Comparison of ENCODE assay signal across 11 cellular contexts in genomic region chr1:11842154-11843041, GRCh38. TPM values are rescaled to one million over a fixed set of nuclear protein-coding genes. Genes with fewer than 3 reads are reported as not detected.
DNase-seq lines count a peak whose midpoint lies in the region; ATAC-seq, FAIRE-seq and TF ChIP-seq lines count a peak whose summit lies in the region.
"Had no signal": no experiment of that assay in that cellular context is flagged by ENCODE, and none has a peak within 500 bp of the region (broad histone marks: within the 10 kb centered on the region; RNA-seq: fewer than 3 reads in every experiment).

No MANE protein-coding gene starts in this region.

- no peak overlapping the region for H2AK5ac ChIP-seq in neuronal stem cell (ENCODE audit: low read depth, low read length)

- peak; percentile 87 for ATAC-seq in K562
- no peak for ATAC-seq in naive thymus-derived CD8-positive, alpha-beta T cell
- ATAC-seq: foreskin keratinocyte, natural killer cell had no signal

- H3K36me3 Mint-ChIP-seq in activated naive CD4-positive, alpha-beta T cell treated with anti-CD3 and anti-CD28 coated beads for 36 hours (ENCODE audit: low read depth): peaks cover 27% of the 10 kb centered on the region
- peaks cover 0 to 45% (median 15%) of the 10 kb centered on the region in 3 donors for H3K36me3 Mint-ChIP-seq in naive thymus-derived CD8-positive, alpha-beta T cell
- H3K36me3 Mint-ChIP-seq: natural killer cell had no signal

- H2AFZ ChIP-seq in K562 (ENCODE audit: low read depth, low read length) (peak overlapping the region; percentile 27), neuronal stem cell (ENCODE audit: low read length) (no peak overlapping the region)

- TF ChIP-seq EP300 in K562 (IDR thresholded peaks at IDR 0.05; ENCODE audit: low read length): peak; percentile 97

- H3K4me3 ChIP-seq in K562 (no peak overlapping the region), neuronal stem cell (ENCODE audit: low read length in 2 of 2) (no peak overlapping the region)
- H3K4me3 ChIP-seq: ascending aorta had no signal

- H3K4me2 ChIP-seq in K562 (ENCODE audit: insufficient read depth, low read length): peak overlapping the region; percentile 73
- no peak overlapping the region for H3K4me2 ChIP-seq in neuronal stem cell (ENCODE audit: insufficient read depth, low read length, poor library complexity, severe bottlenecking)

- peaks cover 37 to 51% of the 10 kb centered on the region in 2 experiments for H3K4me1 ChIP-seq in K562 (replicated peaks in 1 of 2; ENCODE audit: control insufficient read depth in 2 of 2, insufficient read depth in 2 of 2, low read length in 2 of 2)
- H3K4me1 ChIP-seq in neuronal stem cell (ENCODE audit: control insufficient read depth in 2 of 2, insufficient read depth in 1 of 2, low read depth in 1 of 2, low read length in 2 of 2): no peaks in the 10 kb centered on the region
- H3K4me1 ChIP-seq: foreskin keratinocyte had no signal

- FAIRE-seq in GM12891 (lab: Jason Lieb, UNC) (peak; percentile 71), K562 (lab: Jason Lieb, UNC) (peak; percentile 100)

- H2BK12ac ChIP-seq in neuronal stem cell (ENCODE audit: low read length): no peak overlapping the region

- BruUV-seq in K562 (replicated peaks; lab: Mats Ljungman, UMichigan): TSS peak; percentile 27

- H3K27ac Mint-ChIP-seq in activated naive CD4-positive, alpha-beta T cell treated with anti-CD3 and anti-CD28 coated beads for 36 hours: no peak overlapping the region
- no peak overlapping the region for H3K27ac Mint-ChIP-seq in naive thymus-derived CD8-positive, alpha-beta T cell
- H3K27ac Mint-ChIP-seq: natural killer cell had no signal

- no peak for DNase-seq in GM12891 (ENCODE audit: insufficient read length, low spot score)
- peak; percentile 95 for DNase-seq in NAMALWA (ENCODE audit: low spot score)
- peak; percentile 93 to 100 (median 96) for DNase-seq in K562 (ENCODE audit: extremely low read depth in 1 of 4, low spot score in 3 of 4)
- no peak for DNase-seq in neuronal stem cell (ENCODE audit: low spot score)
- DNase-seq in iPS-NIHi7 (ENCODE audit: extremely low spot score): no peak
- no peak for DNase-seq in activated naive CD4-positive, alpha-beta T cell treated with anti-CD3 and anti-CD28 coated beads for 36 hours
- DNase-seq in naive thymus-derived CD8-positive, alpha-beta T cell: no peak
- DNase-seq in middle frontal gyrus (ENCODE audit: extremely low spot score, low spot score): no peak
- DNase-seq: foreskin keratinocyte, natural killer cell had no signal

- peaks cover 2% of the 10 kb centered on the region for H3K79me1 ChIP-seq in neuronal stem cell (ENCODE audit: low read depth, low read length)

- H4K8ac ChIP-seq in neuronal stem cell (ENCODE audit: low read depth, low read length): no peak overlapping the region

- in situ Hi-C loops in K562 (cut with MboI): loop anchor here (5.0 kb wide), 1 partner anchor 55 kb away; no protein-coding TSS in a partner anchor

- H3K27ac ChIP-seq in K562 (ENCODE audit: extremely low read depth, low read depth, low read length) (peak overlapping the region; percentile 70), neuronal stem cell (replicated peaks; ENCODE audit: low read length) (no peak overlapping the region)
- H3K27ac ChIP-seq: ascending aorta, foreskin keratinocyte had no signal

- CTCF ChIA-PET in K562 (lab: Yijun Ruan, JAX; ENCODE audit: low intra/inter-chr PET ratio): interaction anchor here (0.9 to 1.9 kb wide), 4 partner anchors 49 to 65 kb away, joined by 3 to 11 read pairs (median 6); no protein-coding TSS in a partner anchor
- CTCF ChIA-PET in activated naive CD4-positive, alpha-beta T cell treated with anti-CD3 and anti-CD28 coated beads for 36 hours (lab: Charles Lee): interaction anchor here (1.0 to 1.6 kb wide), 2 partner anchors 50 to 56 kb away, joined by 3 to 7 read pairs; no protein-coding TSS in a partner anchor

- H3K9me1 ChIP-seq in K562 (ENCODE audit: control insufficient read depth, insufficient read depth, low read length): no peaks in the 10 kb centered on the region

- no peaks in the 10 kb centered on the region for H3K27me3 Mint-ChIP-seq in activated naive CD4-positive, alpha-beta T cell treated with anti-CD3 and anti-CD28 coated beads for 36 hours (ENCODE audit: low read depth)
- H3K27me3 Mint-ChIP-seq in naive thymus-derived CD8-positive, alpha-beta T cell: no peaks in the 10 kb centered on the region

- peaks cover 82% of the 10 kb centered on the region for H3K36me3 ChIP-seq in K562 (ENCODE audit: control insufficient read depth, insufficient read depth, low read length)
- H3K36me3 ChIP-seq in neuronal stem cell (replicated peaks in 1 of 2; ENCODE audit: control insufficient read depth in 2 of 2, insufficient read depth in 2 of 2, low read length in 2 of 2): peaks cover 59 to 87% of the 10 kb centered on the region in 2 donors

- intact Hi-C loops in K562 (cut with micrococcal nuclease): loop anchor here (1.0 to 2.0 kb wide), 2 partner anchors 22 to 52 kb away; no protein-coding TSS in a partner anchor
- intact Hi-C loops in activated naive CD4-positive, alpha-beta T cell treated with anti-CD3 and anti-CD28 coated beads for 36 hours (cut with micrococcal nuclease): no loop called here

- H3K9ac ChIP-seq in K562 (ENCODE audit: insufficient read depth in 1 of 2, low read depth in 2 of 2, low read length in 2 of 2): peak overlapping the region; percentile 10 to 34; a peak in 3 of 4 replicates
- H3K9ac ChIP-seq in neuronal stem cell (ENCODE audit: low read depth, low read length, poor library complexity): no peak overlapping the region

- H2BK120ac ChIP-seq in neuronal stem cell (ENCODE audit: low read depth, low read length): no peak overlapping the region

- H3K23ac ChIP-seq in neuronal stem cell (ENCODE audit: low read depth, low read length, poor library complexity): peak overlapping the region; percentile 4

- peak in 1 of 2 experiments; percentile 26; a peak in 2 of 4 replicates for TF ChIP-seq RAD21 in K562 (CRISPR knock-in tag; conservative IDR thresholded peaks at IDR 0.05 in 1 of 2, IDR thresholded peaks at IDR 0.05 in 1 of 2)

- no peak for TF ChIP-seq CTCF in K562 (IDR thresholded peaks at IDR 0.05 in 2 of 3, conservative IDR thresholded peaks at IDR 0.05 in 1 of 3; ENCODE audit: insufficient read depth in 2 of 3, low read depth in 1 of 3, low read length in 3 of 3)

- POLR2A ChIA-PET in K562 (lab: Yijun Ruan, JAX): interaction anchor here (0.6 to 14.0 kb wide), 11 partner anchors 9 to 519 kb away, joined by 3 to 304 read pairs (median 3); no protein-coding TSS in a partner anchor
- POLR2A ChIA-PET in naive thymus-derived CD8-positive, alpha-beta T cell (lab: Charles Lee): interaction anchor here (1.2 kb wide), 1 partner anchor 67 kb away, joined by 4 read pairs; no protein-coding TSS in a partner anchor

- no peaks in the 10 kb centered on the region for H3K79me2 ChIP-seq in K562 (ENCODE audit: control insufficient read depth, insufficient read depth, low read length)

- H4K20me1 ChIP-seq in K562 (replicated peaks; ENCODE audit: control insufficient read depth, insufficient read depth, low read length): peaks cover 5% of the 10 kb centered on the region

- no peaks in the 10 kb centered on the region for H3K9me3 Mint-ChIP-seq in activated naive CD4-positive, alpha-beta T cell treated with anti-CD3 and anti-CD28 coated beads for 36 hours
- no peaks in the 10 kb centered on the region for H3K9me3 Mint-ChIP-seq in naive thymus-derived CD8-positive, alpha-beta T cell
- H3K9me3 Mint-ChIP-seq: natural killer cell had no signal

- H3K14ac ChIP-seq in neuronal stem cell (ENCODE audit: low read length): no peak overlapping the region

- H2BK5ac ChIP-seq in neuronal stem cell (ENCODE audit: low read length): no peak overlapping the region

- no peaks in the 10 kb centered on the region for H3K27me3 ChIP-seq in K562 (ENCODE audit: control insufficient read depth in 2 of 2, insufficient read depth in 2 of 2, low read length in 2 of 2)
- H3K27me3 ChIP-seq in neuronal stem cell (ENCODE audit: control insufficient read depth in 3 of 3, insufficient read depth in 3 of 3, low read depth in 1 of 3, low read length in 3 of 3): no peaks in the 10 kb centered on the region
- H3K27me3 ChIP-seq: ascending aorta, foreskin keratinocyte had no signal

- no peak for TF ChIP-seq POLR2A in GM12891 (IDR thresholded peaks at IDR 0.05; ENCODE audit: low read depth, low read length)
- TF ChIP-seq POLR2A in K562 (conservative IDR thresholded peaks at IDR 0.05): peak; percentile 22; the same call in 1 of the 2 replicates

- H3K9me3 ChIP-seq in K562 (replicated peaks; ENCODE audit: control insufficient read depth, insufficient read depth, low read depth, low read length) (no peaks in the 10 kb centered on the region), neuronal stem cell (replicated peaks in 1 of 2; ENCODE audit: control insufficient read depth in 2 of 2, insufficient read depth in 1 of 2, low read depth in 1 of 2, low read length in 2 of 2) (no peaks in the 10 kb centered on the region)
- H3K9me3 ChIP-seq: ascending aorta had no signal

- H3K4ac ChIP-seq in neuronal stem cell (ENCODE audit: low read length): no peak overlapping the region

- H3K4me1 Mint-ChIP-seq in activated naive CD4-positive, alpha-beta T cell treated with anti-CD3 and anti-CD28 coated beads for 36 hours (ENCODE audit: low read depth): no peaks in the 10 kb centered on the region
- peaks cover 1 to 11% (median 7%) of the 10 kb centered on the region in 4 donors for H3K4me1 Mint-ChIP-seq in naive thymus-derived CD8-positive, alpha-beta T cell

- WGBS in K562 (ENCODE audit: insufficient coverage, low coverage, missing lambda C conversion rate): 17% methylated on average over 19 of the region's 19 CpGs
- WGBS in neuronal stem cell (ENCODE audit: extremely low coverage in 2 of 2, insufficient read length in 2 of 2, insufficient replicate concordance in 1 of 2), 2 donors: no CpG with 5 or more reads among the region's 19 CpGs

- H3K18ac ChIP-seq in neuronal stem cell (ENCODE audit: low read length): no peak overlapping the region

- no peak overlapping the region for H4K91ac ChIP-seq in neuronal stem cell (ENCODE audit: low read depth, low read length, poor library complexity)

- H3K4me3 Mint-ChIP-seq in activated naive CD4-positive, alpha-beta T cell treated with anti-CD3 and anti-CD28 coated beads for 36 hours: no peak overlapping the region
- H3K4me3 Mint-ChIP-seq in naive thymus-derived CD8-positive, alpha-beta T cell: no peak overlapping the region
- H3K4me3 Mint-ChIP-seq: natural killer cell had no signal

- no peak overlapping the region for H2BK15ac ChIP-seq in neuronal stem cell (ENCODE audit: low read length)

RNA-seq across cellular contexts. Expression of gene NPPA, which starts 5.2 kb away (rescaled TPM):
- polyA plus RNA-seq in GM12891 (2012; ENCODE audit: low read depth, missing spikeins): 0.36 TPM
- total RNA-seq in K562 (2011; cell fraction: chromatin; rRNA removed; ENCODE audit: low replicate concordance): not detected in 2 replicates
- total RNA-seq in K562 (2011; cell fraction: nucleolus; rRNA removed): not detected in 2 replicates
- not detected in 2 replicates for total RNA-seq in K562 (2011; cell fraction: nucleoplasm; rRNA removed)
- not detected in 2 replicates for total RNA-seq in K562 (2014; rRNA removed)
- total RNA-seq in K562 (2014; rRNA removed; fragmentation: Illumina TruSeq; extraction: Trizol): not detected in 2 replicates
- not detected in 2 replicates for total RNA-seq in K562 (2015; rRNA removed; fragmentation: Illumina TruSeq; extraction: Trizol)
- total RNA-seq in K562 (2021): not detected in 2 replicates
- polyA plus RNA-seq in K562 (2011; rRNA removed): not detected in 2 replicates
- not detected in 2 replicates for polyA plus RNA-seq in K562 (2011; cell fraction: cytosol; rRNA removed)
- not detected in 2 replicates for polyA plus RNA-seq in K562 (2011; cell fraction: nucleus; rRNA removed)
- 0.37 and 0.44 TPM in 2 replicates for polyA plus RNA-seq in K562 (2012)
- not detected in 2 replicates for polyA plus RNA-seq in K562 (2014; fragmentation: Illumina TruSeq; extraction: Trizol)
- polyA plus RNA-seq in K562 (2014; fragmentation: Nextera tagmentation; extraction: Ambion mirVana): not detected
- not detected in 2 replicates for polyA plus RNA-seq in K562 (2014; rRNA removed)
- polyA minus RNA-seq in K562 (2011; rRNA and poly(A)+ RNA removed): not detected in 2 replicates
- not detected in 2 replicates for polyA minus RNA-seq in K562 (2011; cell fraction: cytosol; rRNA and poly(A)+ RNA removed)
- not detected in 2 replicates for polyA minus RNA-seq in K562 (2011; cell fraction: nucleus; rRNA and poly(A)+ RNA removed)
- polyA plus RNA-seq in neuronal stem cell (2013, experiment 1 of 2): not detected
- polyA plus RNA-seq in neuronal stem cell (2013, experiment 2 of 2): not detected
- total RNA-seq in activated naive CD4-positive, alpha-beta T cell treated with anti-CD3 and anti-CD28 coated beads for 36 hours: not detected
- total RNA-seq in naive thymus-derived CD8-positive, alpha-beta T cell: not detected
- not detected for polyA plus RNA-seq in naive thymus-derived CD8-positive, alpha-beta T cell
- total RNA-seq: ascending aorta, foreskin keratinocyte, natural killer cell had no signal
- polyA plus RNA-seq: foreskin keratinocyte had no signal

RNA-seq across cellular contexts. Expression of gene NPPB, which starts 16.3 kb away (rescaled TPM):
- polyA plus RNA-seq in GM12891 (2012; ENCODE audit: low read depth, missing spikeins): not detected
- not detected in 2 replicates for total RNA-seq in K562 (2011; cell fraction: chromatin; rRNA removed; ENCODE audit: low replicate concordance)
- not detected in 2 replicates for total RNA-seq in K562 (2011; cell fraction: nucleolus; rRNA removed)
- total RNA-seq in K562 (2011; cell fraction: nucleoplasm; rRNA removed): not detected in 2 replicates
- total RNA-seq in K562 (2014; rRNA removed) (not detected in 2 replicates), K562 (2014; rRNA removed; fragmentation: Illumina TruSeq; extraction: Trizol) (not detected in 2 replicates), K562 (2015; rRNA removed; fragmentation: Illumina TruSeq; extraction: Trizol) (not detected in 2 replicates), K562 (2021) (not detected in 2 replicates)
- polyA plus RNA-seq in K562 (2011; rRNA removed) (not detected in 2 replicates), K562 (2014; fragmentation: Illumina TruSeq; extraction: Trizol) (not detected in 2 replicates), K562 (2014; fragmentation: Nextera tagmentation; extraction: Ambion mirVana) (not detected), K562 (2014; rRNA removed) (not detected in 2 replicates)
- not detected in 2 replicates for polyA plus RNA-seq in K562 (2011; cell fraction: cytosol; rRNA removed)
- polyA plus RNA-seq in K562 (2011; cell fraction: nucleus; rRNA removed): not detected in 2 replicates
- not detected in 2 replicates for polyA plus RNA-seq in K562 (2012)
- polyA minus RNA-seq in K562 (2011; rRNA and poly(A)+ RNA removed): not detected in 2 replicates
- not detected in 2 replicates for polyA minus RNA-seq in K562 (2011; cell fraction: cytosol; rRNA and poly(A)+ RNA removed)
- not detected in 2 replicates for polyA minus RNA-seq in K562 (2011; cell fraction: nucleus; rRNA and poly(A)+ RNA removed)
- polyA plus RNA-seq in neuronal stem cell (2013, experiment 1 of 2): 5.4 TPM
- polyA plus RNA-seq in neuronal stem cell (2013, experiment 2 of 2): 5.2 TPM
- total RNA-seq in activated naive CD4-positive, alpha-beta T cell treated with anti-CD3 and anti-CD28 coated beads for 36 hours: not detected
- not detected for total RNA-seq in naive thymus-derived CD8-positive, alpha-beta T cell
- polyA plus RNA-seq in naive thymus-derived CD8-positive, alpha-beta T cell: not detected
- total RNA-seq: ascending aorta, foreskin keratinocyte, natural killer cell had no signal
- polyA plus RNA-seq: foreskin keratinocyte had no signal

RNA-seq across cellular contexts. Expression of gene CLCN6, which starts 36.4 kb away (rescaled TPM):
- 8.9 TPM for polyA plus RNA-seq in GM12891 (2012; ENCODE audit: low read depth, missing spikeins)
- 146 and 184 TPM in 2 replicates for total RNA-seq in K562 (2011; cell fraction: chromatin; rRNA removed; ENCODE audit: low replicate concordance)
- 89.9 and 94.4 TPM in 2 replicates for total RNA-seq in K562 (2011; cell fraction: nucleolus; rRNA removed)
- total RNA-seq in K562 (2011; cell fraction: nucleoplasm; rRNA removed): 121 and 143 TPM in 2 replicates
- total RNA-seq in K562 (2014; rRNA removed) (10.0 and 10.6 TPM in 2 replicates), K562 (2014; rRNA removed; fragmentation: Illumina TruSeq; extraction: Trizol) (11.4 TPM in 2 replicates), K562 (2015; rRNA removed; fragmentation: Illumina TruSeq; extraction: Trizol) (13.6 and 13.9 TPM in 2 replicates), K562 (2021) (21.8 and 22.5 TPM in 2 replicates)
- polyA plus RNA-seq in K562 (2011; rRNA removed) (13.6 and 22.6 TPM in 2 replicates), K562 (2014; fragmentation: Illumina TruSeq; extraction: Trizol) (18.3 and 20.9 TPM in 2 replicates), K562 (2014; fragmentation: Nextera tagmentation; extraction: Ambion mirVana) (1 to 10 TPM; 2.0 to 3.1 TPM), K562 (2014; rRNA removed) (21.5 and 23.1 TPM in 2 replicates)
- polyA plus RNA-seq in K562 (2011; cell fraction: cytosol; rRNA removed): 10.5 and 18.0 TPM in 2 replicates
- polyA plus RNA-seq in K562 (2011; cell fraction: nucleus; rRNA removed): 89.4 and 98.5 TPM in 2 replicates
- 16.6 and 16.7 TPM in 2 replicates for polyA plus RNA-seq in K562 (2012)
- polyA minus RNA-seq in K562 (2011; rRNA and poly(A)+ RNA removed): 19.0 and 22.2 TPM in 2 replicates
- polyA minus RNA-seq in K562 (2011; cell fraction: cytosol; rRNA and poly(A)+ RNA removed): 10.5 and 10.8 TPM in 2 replicates
- polyA minus RNA-seq in K562 (2011; cell fraction: nucleus; rRNA and poly(A)+ RNA removed): 18.2 and 38.1 TPM in 2 replicates
- 18.0 TPM for polyA plus RNA-seq in neuronal stem cell (2013, experiment 1 of 2)
- polyA plus RNA-seq in neuronal stem cell (2013, experiment 2 of 2): 18.2 TPM
- total RNA-seq in activated naive CD4-positive, alpha-beta T cell treated with anti-CD3 and anti-CD28 coated beads for 36 hours: 10 to 100 TPM; 11.3 to 11.6 TPM
- total RNA-seq in naive thymus-derived CD8-positive, alpha-beta T cell: 10 to 100 TPM; 26.8 to 31.8 TPM
- 1 to 10 TPM; 1.2 to 2.8 (median 2.1) TPM for polyA plus RNA-seq in naive thymus-derived CD8-positive, alpha-beta T cell

RNA-seq across cellular contexts. Expression of gene MTHFR, which starts 36.6 kb away (rescaled TPM):
- polyA plus RNA-seq in GM12891 (2012; ENCODE audit: low read depth, missing spikeins): 7.0 TPM
- total RNA-seq in K562 (2011; cell fraction: chromatin; rRNA removed; ENCODE audit: low replicate concordance): 242 and 493 TPM in 2 replicates
- 319 and 327 TPM in 2 replicates for total RNA-seq in K562 (2011; cell fraction: nucleolus; rRNA removed)
- total RNA-seq in K562 (2011; cell fraction: nucleoplasm; rRNA removed): 296 TPM in 2 replicates
- total RNA-seq in K562 (2014; rRNA removed) (77.9 and 94.5 TPM in 2 replicates), K562 (2014; rRNA removed; fragmentation: Illumina TruSeq; extraction: Trizol) (45.3 and 45.6 TPM in 2 replicates), K562 (2015; rRNA removed; fragmentation: Illumina TruSeq; extraction: Trizol) (65.4 and 66.1 TPM in 2 replicates), K562 (2021) (94.1 and 104 TPM in 2 replicates)
- polyA plus RNA-seq in K562 (2011; rRNA removed) (47.6 and 56.6 TPM in 2 replicates), K562 (2014; fragmentation: Illumina TruSeq; extraction: Trizol) (62.6 and 78.7 TPM in 2 replicates), K562 (2014; fragmentation: Nextera tagmentation; extraction: Ambion mirVana) (1 to 10 TPM; 5.0 to 5.4 TPM), K562 (2014; rRNA removed) (57.3 and 72.7 TPM in 2 replicates)
- 49.3 and 67.6 TPM in 2 replicates for polyA plus RNA-seq in K562 (2011; cell fraction: cytosol; rRNA removed)
- 62.6 and 87.9 TPM in 2 replicates for polyA plus RNA-seq in K562 (2011; cell fraction: nucleus; rRNA removed)
- polyA plus RNA-seq in K562 (2012): 59.9 and 109 TPM in 2 replicates
- polyA minus RNA-seq in K562 (2011; rRNA and poly(A)+ RNA removed): 103 and 105 TPM in 2 replicates
- 72.6 and 84.0 TPM in 2 replicates for polyA minus RNA-seq in K562 (2011; cell fraction: cytosol; rRNA and poly(A)+ RNA removed)
- 87.4 and 136 TPM in 2 replicates for polyA minus RNA-seq in K562 (2011; cell fraction: nucleus; rRNA and poly(A)+ RNA removed)
- polyA plus RNA-seq in neuronal stem cell (2013, experiment 1 of 2): 7.3 TPM
- 7.7 TPM for polyA plus RNA-seq in neuronal stem cell (2013, experiment 2 of 2)
- total RNA-seq in activated naive CD4-positive, alpha-beta T cell treated with anti-CD3 and anti-CD28 coated beads for 36 hours: 1 to 10 TPM; 7.1 to 7.9 TPM
- 10 to 100 TPM; 63.9 to 71.7 TPM for total RNA-seq in naive thymus-derived CD8-positive, alpha-beta T cell
- polyA plus RNA-seq in naive thymus-derived CD8-positive, alpha-beta T cell: 1 to 10 TPM; 3.7 to 9.5 (median 8.0) TPM

Comparison
In these comparisons a context has a peak if more than half of its experiments do, and no peak if none do; other contexts are left out.
1. DNase-seq: peak in NAMALWA (single experiment) and K562 (4 of 4); none in GM12891 (single experiment), neuronal stem cell (single experiment), iPS-NIHi7 (single experiment), activated naive CD4-positive, alpha-beta T cell treated with anti-CD3 and anti-CD28 coated beads for 36 hours (single experiment), naive thymus-derived CD8-positive, alpha-beta T cell (0 of 10) and middle frontal gyrus (single experiment).